In the genomic region with DNA sequence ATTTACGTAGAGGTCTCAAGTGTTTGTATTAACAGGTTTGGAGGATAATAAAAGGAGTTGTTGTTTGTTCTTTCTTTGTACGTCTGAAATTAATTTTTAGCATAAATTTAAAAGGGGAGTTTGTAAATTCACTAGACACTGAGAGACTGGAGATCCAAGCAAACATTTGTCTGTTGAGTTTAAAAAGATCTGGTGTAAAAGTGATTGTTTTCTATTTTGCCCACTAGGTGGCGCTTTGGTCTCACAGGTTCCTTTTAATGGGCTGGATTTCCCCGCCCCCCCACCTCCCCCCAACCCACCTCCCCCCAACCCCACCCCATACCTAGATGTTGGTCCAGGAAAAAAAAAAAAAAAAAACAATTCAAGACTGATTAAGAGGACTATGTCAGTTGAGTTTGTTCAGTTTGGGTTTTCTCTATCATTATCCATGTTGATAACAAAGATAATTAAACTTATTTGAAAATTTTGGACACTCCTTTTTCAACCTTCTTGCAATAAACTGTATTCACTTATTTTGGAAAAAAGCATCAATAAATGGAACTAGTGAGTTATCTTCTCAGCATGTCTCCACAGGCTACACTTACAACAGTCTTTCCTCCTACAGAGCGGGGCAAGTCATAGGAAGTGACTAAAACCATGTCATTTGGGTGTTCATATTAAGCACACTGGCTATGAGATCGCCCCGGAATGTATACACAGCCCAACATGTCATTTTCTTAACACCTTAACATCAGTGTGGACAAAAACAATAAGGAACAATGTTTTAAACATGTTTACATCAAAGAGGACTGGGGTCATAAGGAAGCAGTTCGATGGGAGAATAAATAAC, we compare ENCODE assay signal across 1 cellular context.
TF ChIP-seq lines count a peak whose summit lies in the region.

No MANE protein-coding gene starts in this region.

TF ChIP-seq in H1, 55 proteins besides CTCF, POLR2A, EP300 and RAD21 (continued from another document):
- TF ChIP-seq, protein P1, sequence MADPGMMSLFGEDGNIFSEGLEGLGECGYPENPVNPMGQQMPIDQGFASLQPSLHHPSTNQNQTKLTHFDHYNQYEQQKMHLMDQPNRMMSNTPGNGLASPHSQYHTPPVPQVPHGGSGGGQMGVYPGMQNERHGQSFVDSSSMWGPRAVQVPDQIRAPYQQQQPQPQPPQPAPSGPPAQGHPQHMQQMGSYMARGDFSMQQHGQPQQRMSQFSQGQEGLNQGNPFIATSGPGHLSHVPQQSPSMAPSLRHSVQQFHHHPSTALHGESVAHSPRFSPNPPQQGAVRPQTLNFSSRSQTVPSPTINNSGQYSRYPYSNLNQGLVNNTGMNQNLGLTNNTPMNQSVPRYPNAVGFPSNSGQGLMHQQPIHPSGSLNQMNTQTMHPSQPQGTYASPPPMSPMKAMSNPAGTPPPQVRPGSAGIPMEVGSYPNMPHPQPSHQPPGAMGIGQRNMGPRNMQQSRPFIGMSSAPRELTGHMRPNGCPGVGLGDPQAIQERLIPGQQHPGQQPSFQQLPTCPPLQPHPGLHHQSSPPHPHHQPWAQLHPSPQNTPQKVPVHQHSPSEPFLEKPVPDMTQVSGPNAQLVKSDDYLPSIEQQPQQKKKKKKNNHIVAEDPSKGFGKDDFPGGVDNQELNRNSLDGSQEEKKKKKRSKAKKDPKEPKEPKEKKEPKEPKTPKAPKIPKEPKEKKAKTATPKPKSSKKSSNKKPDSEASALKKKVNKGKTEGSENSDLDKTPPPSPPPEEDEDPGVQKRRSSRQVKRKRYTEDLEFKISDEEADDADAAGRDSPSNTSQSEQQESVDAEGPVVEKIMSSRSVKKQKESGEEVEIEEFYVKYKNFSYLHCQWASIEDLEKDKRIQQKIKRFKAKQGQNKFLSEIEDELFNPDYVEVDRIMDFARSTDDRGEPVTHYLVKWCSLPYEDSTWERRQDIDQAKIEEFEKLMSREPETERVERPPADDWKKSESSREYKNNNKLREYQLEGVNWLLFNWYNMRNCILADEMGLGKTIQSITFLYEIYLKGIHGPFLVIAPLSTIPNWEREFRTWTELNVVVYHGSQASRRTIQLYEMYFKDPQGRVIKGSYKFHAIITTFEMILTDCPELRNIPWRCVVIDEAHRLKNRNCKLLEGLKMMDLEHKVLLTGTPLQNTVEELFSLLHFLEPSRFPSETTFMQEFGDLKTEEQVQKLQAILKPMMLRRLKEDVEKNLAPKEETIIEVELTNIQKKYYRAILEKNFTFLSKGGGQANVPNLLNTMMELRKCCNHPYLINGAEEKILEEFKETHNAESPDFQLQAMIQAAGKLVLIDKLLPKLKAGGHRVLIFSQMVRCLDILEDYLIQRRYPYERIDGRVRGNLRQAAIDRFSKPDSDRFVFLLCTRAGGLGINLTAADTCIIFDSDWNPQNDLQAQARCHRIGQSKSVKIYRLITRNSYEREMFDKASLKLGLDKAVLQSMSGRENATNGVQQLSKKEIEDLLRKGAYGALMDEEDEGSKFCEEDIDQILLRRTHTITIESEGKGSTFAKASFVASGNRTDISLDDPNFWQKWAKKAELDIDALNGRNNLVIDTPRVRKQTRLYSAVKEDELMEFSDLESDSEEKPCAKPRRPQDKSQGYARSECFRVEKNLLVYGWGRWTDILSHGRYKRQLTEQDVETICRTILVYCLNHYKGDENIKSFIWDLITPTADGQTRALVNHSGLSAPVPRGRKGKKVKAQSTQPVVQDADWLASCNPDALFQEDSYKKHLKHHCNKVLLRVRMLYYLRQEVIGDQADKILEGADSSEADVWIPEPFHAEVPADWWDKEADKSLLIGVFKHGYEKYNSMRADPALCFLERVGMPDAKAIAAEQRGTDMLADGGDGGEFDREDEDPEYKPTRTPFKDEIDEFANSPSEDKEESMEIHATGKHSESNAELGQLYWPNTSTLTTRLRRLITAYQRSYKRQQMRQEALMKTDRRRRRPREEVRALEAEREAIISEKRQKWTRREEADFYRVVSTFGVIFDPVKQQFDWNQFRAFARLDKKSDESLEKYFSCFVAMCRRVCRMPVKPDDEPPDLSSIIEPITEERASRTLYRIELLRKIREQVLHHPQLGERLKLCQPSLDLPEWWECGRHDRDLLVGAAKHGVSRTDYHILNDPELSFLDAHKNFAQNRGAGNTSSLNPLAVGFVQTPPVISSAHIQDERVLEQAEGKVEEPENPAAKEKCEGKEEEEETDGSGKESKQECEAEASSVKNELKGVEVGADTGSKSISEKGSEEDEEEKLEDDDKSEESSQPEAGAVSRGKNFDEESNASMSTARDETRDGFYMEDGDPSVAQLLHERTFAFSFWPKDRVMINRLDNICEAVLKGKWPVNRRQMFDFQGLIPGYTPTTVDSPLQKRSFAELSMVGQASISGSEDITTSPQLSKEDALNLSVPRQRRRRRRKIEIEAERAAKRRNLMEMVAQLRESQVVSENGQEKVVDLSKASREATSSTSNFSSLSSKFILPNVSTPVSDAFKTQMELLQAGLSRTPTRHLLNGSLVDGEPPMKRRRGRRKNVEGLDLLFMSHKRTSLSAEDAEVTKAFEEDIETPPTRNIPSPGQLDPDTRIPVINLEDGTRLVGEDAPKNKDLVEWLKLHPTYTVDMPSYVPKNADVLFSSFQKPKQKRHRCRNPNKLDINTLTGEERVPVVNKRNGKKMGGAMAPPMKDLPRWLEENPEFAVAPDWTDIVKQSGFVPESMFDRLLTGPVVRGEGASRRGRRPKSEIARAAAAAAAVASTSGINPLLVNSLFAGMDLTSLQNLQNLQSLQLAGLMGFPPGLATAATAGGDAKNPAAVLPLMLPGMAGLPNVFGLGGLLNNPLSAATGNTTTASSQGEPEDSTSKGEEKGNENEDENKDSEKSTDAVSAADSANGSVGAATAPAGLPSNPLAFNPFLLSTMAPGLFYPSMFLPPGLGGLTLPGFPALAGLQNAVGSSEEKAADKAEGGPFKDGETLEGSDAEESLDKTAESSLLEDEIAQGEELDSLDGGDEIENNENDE (IDR thresholded peaks at IDR 0.05; ENCODE audit: insufficient replicate concordance, low read length) = no peak
